ENCODE assay signal across 28 cellular contexts in the genomic region with DNA sequence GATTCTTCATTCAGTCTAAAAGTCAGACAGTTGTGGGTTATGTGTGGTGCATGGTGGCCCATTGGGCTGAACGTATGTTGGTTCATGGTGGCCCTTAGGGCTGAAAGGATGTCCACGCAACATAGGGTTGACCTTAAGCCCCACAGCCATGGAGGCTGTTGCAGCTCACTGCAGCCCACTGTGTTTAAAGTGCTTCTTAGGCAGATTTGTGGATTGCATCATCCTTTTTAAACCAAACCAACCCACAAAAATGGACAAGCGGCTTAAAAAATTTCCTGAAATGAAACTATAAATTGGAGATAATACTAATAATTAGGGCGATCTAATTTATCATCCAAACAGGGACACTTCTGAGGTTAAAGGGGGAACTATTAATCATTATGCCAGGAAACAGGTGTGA.
"Had no signal": no experiment of that assay in that cellular context is flagged by ENCODE, and none has a peak within 500 bp of the region (broad histone marks: within the 10 kb centered on the region; RNA-seq: fewer than 3 reads in every experiment).

No MANE protein-coding gene starts in this region.

- H3K36me3 ChIP-seq: colonic mucosa, esophagus muscularis mucosa, esophagus squamous epithelium, gastrocnemius medialis, gastroesophageal sphincter, heart left ventricle, heart right ventricle had no signal

- DNase-seq: colonic mucosa; cortex of kidney; dermis blood vessel endothelial cell; dorsolateral prefrontal cortex; effector CD4-positive, alpha-beta T cell; effector CD8-positive, alpha-beta T cell; effector memory CD4-positive, alpha-beta T cell; effector memory CD8-positive, alpha-beta T cell; endodermal cell; erythroblast; esophagus squamous epithelium; foreskin fibroblast; foreskin keratinocyte; foreskin melanocyte; gastrocnemius medialis; glutamatergic neuron; head of caudate nucleus; heart left ventricle; heart right ventricle had no signal

- H3K27me3 ChIP-seq: colonic mucosa, dorsolateral prefrontal cortex, esophagus muscularis mucosa, esophagus squamous epithelium, foreskin keratinocyte, gastrocnemius medialis, gastroesophageal sphincter, heart left ventricle, heart right ventricle had no signal

- H3K27ac ChIP-seq: colonic mucosa, coronary artery, dorsolateral prefrontal cortex, epithelial cell of prostate, esophagus muscularis mucosa, esophagus squamous epithelium, foreskin keratinocyte, gastrocnemius medialis, gastroesophageal sphincter, heart left ventricle, heart right ventricle had no signal

- H3K4me1 ChIP-seq: colonic mucosa, esophagus squamous epithelium, foreskin keratinocyte, gastrocnemius medialis had no signal

- FAIRE-seq: colon, endometrium, endothelial cell of umbilical vein, frontal cortex had no signal

- H3K4me3 ChIP-seq: colonic mucosa, coronary artery, dorsolateral prefrontal cortex, esophagus muscularis mucosa, esophagus squamous epithelium, gastrocnemius medialis, gastroesophageal sphincter, heart left ventricle, heart right ventricle had no signal

- H3K9me3 ChIP-seq: colonic mucosa, gastrocnemius medialis had no signal

- ATAC-seq: effector memory CD8-positive, alpha-beta T cell; esophagus mucosa; foreskin keratinocyte; gastrocnemius medialis; gastroesophageal sphincter; heart left ventricle; heart right ventricle had no signal
